8 cellular contexts compared by ENCODE assay signal in the genomic region with DNA sequence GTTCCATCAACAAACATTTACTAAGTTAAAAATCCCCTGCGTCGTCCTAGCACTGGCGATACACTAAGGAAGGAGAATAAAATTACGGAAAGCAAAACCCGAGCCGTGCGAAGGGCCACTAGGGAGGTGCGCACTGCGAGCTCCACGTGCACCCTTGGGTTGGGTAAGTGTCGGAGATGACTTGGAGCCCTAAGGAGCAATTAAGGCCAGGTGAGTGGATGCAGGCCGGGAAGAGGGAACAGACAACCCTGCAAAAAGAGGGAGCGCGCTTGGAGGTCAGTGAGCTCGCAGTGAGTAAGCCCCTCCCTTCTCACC. TPM values are rescaled to one million over a fixed set of nuclear protein-coding genes. Genes with fewer than 3 reads are reported as not detected.
DNase-seq lines count a peak whose midpoint lies in the region; ATAC-seq, FAIRE-seq and TF ChIP-seq lines count a peak whose summit lies in the region.

No MANE protein-coding gene starts in this region.

- peak overlapping the region; percentile 95 for H3K27ac Mint-ChIP-seq in astrocyte (ENCODE audit: unreplicated experiment)

- H3K4me3 ChIP-seq in astrocyte (ENCODE audit: insufficient read depth, low read depth, low read length) (peak overlapping the region; percentile 79), lung (peak overlapping the region; percentile 93)

- peaks cover 3% of the 10 kb centered on the region for H3K4me1 Mint-ChIP-seq in astrocyte (ENCODE audit: low read depth, unreplicated experiment)

- peak overlapping the region; percentile 98 for H3K4me2 ChIP-seq in astrocyte (ENCODE audit: low read length)

- peak; percentile 14 for ATAC-seq in GM18873 (IDR thresholded peaks at IDR 0.05; ENCODE audit: low FRiP score, unreplicated experiment)
- peak; percentile 29 for ATAC-seq in HG03135 (IDR thresholded peaks at IDR 0.05; ENCODE audit: unreplicated experiment)
- ATAC-seq in lung (ENCODE audit: insufficient read depth, low FRiP score): no peak
- no peak for ATAC-seq in HG03039 (IDR thresholded peaks at IDR 0.05; ENCODE audit: unreplicated experiment)

- peak overlapping the region; percentile 99 for H3K4me3 Mint-ChIP-seq in astrocyte (ENCODE audit: unreplicated experiment)

- peaks cover 54% of the 10 kb centered on the region for H3K79me2 ChIP-seq in astrocyte (ENCODE audit: insufficient read depth, low read length)

- no peak for FAIRE-seq in astrocyte (lab: Jason Lieb, UNC)

- TF ChIP-seq CTCF in astrocyte (IDR thresholded peaks at IDR 0.05; ENCODE audit: insufficient read depth, low read depth, low read length) (no peak), lung (IDR thresholded peaks at IDR 0.05; ENCODE audit: control extremely low read depth, extremely low read depth) (no peak)

- no peaks in the 10 kb centered on the region for H3K27me3 Mint-ChIP-seq in astrocyte (ENCODE audit: low read depth, unreplicated experiment)

- peak overlapping the region; percentile 88 for H3K9ac ChIP-seq in astrocyte (ENCODE audit: low read length)

- H3K9me3 ChIP-seq in astrocyte (ENCODE audit: insufficient read depth, low read depth, low read length) (no peaks in the 10 kb centered on the region), lung (ENCODE audit: control insufficient read depth in 2 of 2, insufficient read depth in 1 of 2, low read length in 1 of 2) (no peaks in the 10 kb centered on the region)

- H4K20me1 ChIP-seq in astrocyte (ENCODE audit: insufficient read depth, low read length): peaks cover 5% of the 10 kb centered on the region

- H3K4me1 ChIP-seq in astrocyte (ENCODE audit: insufficient read depth, low read length): peaks cover 10% of the 10 kb centered on the region
- peaks cover 0 to 3% of the 10 kb centered on the region in 2 donors for H3K4me1 ChIP-seq in lung (ENCODE audit: control insufficient read depth in 2 of 2, insufficient read depth in 2 of 2, low read length in 2 of 2)

- DNase-seq in astrocyte (ENCODE audit: low read depth) (no peak), lung (ENCODE audit: low spot score) (no peak), SK-N-DZ (ENCODE audit: low spot score) (no peak), amygdala (lab: John Stamatoyannopoulos, UW) (no peak), occipital lobe (lab: John Stamatoyannopoulos, UW) (no peak)

- H3K36me3 ChIP-seq in astrocyte (ENCODE audit: insufficient read depth, low read length) (peaks cover 9% of the 10 kb centered on the region), lung (ENCODE audit: control insufficient read depth in 2 of 2, insufficient read depth in 2 of 2, low read length in 2 of 2) (peaks cover 3 to 10% of the 10 kb centered on the region in 2 donors)

- H3K27me3 ChIP-seq in astrocyte (ENCODE audit: insufficient read depth, low read length): no peaks in the 10 kb centered on the region
- no peaks in the 10 kb centered on the region for H3K27me3 ChIP-seq in lung (ENCODE audit: control insufficient read depth, insufficient read depth)

- H3K36me3 Mint-ChIP-seq in astrocyte (ENCODE audit: low read depth, unreplicated experiment): no peaks in the 10 kb centered on the region

- H2AFZ ChIP-seq in astrocyte (ENCODE audit: low read depth, low read length): peak overlapping the region; percentile 90

- peak overlapping the region; percentile 60 for H3K27ac ChIP-seq in astrocyte (ENCODE audit: low read depth, low read length)
- peak overlapping the region; percentile 73 to 78 for H3K27ac ChIP-seq in lung (ENCODE audit: low read depth in 1 of 2, low read length in 1 of 2)

- H3K9me3 Mint-ChIP-seq in astrocyte (ENCODE audit: unreplicated experiment): no peaks in the 10 kb centered on the region

- 0% methylated on average over 15 of the region's 15 CpGs for WGBS in lung, 2 donors

RNA-seq across cellular contexts. Expression of a gene that starts 0.7 kb away (rescaled TPM):
- 20.5 and 20.8 TPM in 2 replicates for total RNA-seq in astrocyte
- 10 to 100 TPM; 11.5 to 29.6 TPM for total RNA-seq in lung
- 10 to 100 TPM; 10.3 to 21.0 TPM for polyA plus RNA-seq in lung
- polyA plus RNA-seq in SK-N-DZ (2014; cell fraction: cytosol; rRNA removed): 13.2 and 13.3 TPM in 2 replicates
- 23.2 and 39.7 TPM in 2 replicates for polyA plus RNA-seq in SK-N-DZ (2014; cell fraction: nucleus; rRNA removed)
- total RNA-seq in occipital lobe: 15.1 TPM

RNA-seq across cellular contexts. Expression of a gene that starts 14.5 kb away (rescaled TPM):
- total RNA-seq in astrocyte (42.5 and 45.7 TPM in 2 replicates), lung (10 to 100 TPM; 27.4 to 45.1 TPM), occipital lobe (26.7 TPM)
- 10 to 100 TPM; 17.7 to 28.9 TPM for polyA plus RNA-seq in lung
- polyA plus RNA-seq in SK-N-DZ (2014; cell fraction: cytosol; rRNA removed): 23.6 and 26.5 TPM in 2 replicates
- polyA plus RNA-seq in SK-N-DZ (2014; cell fraction: nucleus; rRNA removed): 17.2 and 17.4 TPM in 2 replicates

RNA-seq across cellular contexts. Expression of a gene that starts 46.8 kb away (rescaled TPM):
- total RNA-seq in astrocyte (0.55 and 1.1 TPM in 2 replicates), lung (1 to 10 TPM in 1 of 2 donors, under 1 TPM in 1; 0.12 to 1.1 TPM), occipital lobe (not detected)
- under 1 TPM; 0.02 to 0.18 TPM for polyA plus RNA-seq in lung
- polyA plus RNA-seq in SK-N-DZ (2014; cell fraction: cytosol; rRNA removed): not detected in 2 replicates
- not detected in 2 replicates for polyA plus RNA-seq in SK-N-DZ (2014; cell fraction: nucleus; rRNA removed)

Comparison
In these comparisons a context has a peak if more than half of its experiments do, and no peak if none do; other contexts are left out.
1. ATAC-seq: peak in GM18873 (single experiment) and HG03135 (single experiment); none in lung (single experiment) and HG03039 (single experiment).